24 cellular contexts compared by ENCODE assay signal in genomic region chr2:168571061-168571460, GRCh38.
DNase-seq lines count a peak whose midpoint lies in the region; ATAC-seq and TF ChIP-seq lines count a peak whose summit lies in the region.
"Had no signal": no experiment of that assay in that cellular context is flagged by ENCODE, and none has a peak within 500 bp of the region (broad histone marks: within the 10 kb centered on the region; RNA-seq: fewer than 3 reads in every experiment).

No MANE protein-coding gene starts in this region.

- H2BK12ac ChIP-seq in mesenchymal stem cell (ENCODE audit: low read length in 2 of 2), result no peak overlapping the region

- H3K23ac ChIP-seq in IMR-90 (ENCODE audit: low read depth, low read length), result no peak overlapping the region
- no peak overlapping the region for H3K23ac ChIP-seq in mesenchymal stem cell (ENCODE audit: low read length in 2 of 2)

- H3K4me3 ChIP-seq in IMR-90 (ENCODE audit: insufficient read depth, low read depth, low read length) (no peak overlapping the region), RWPE2 (ENCODE audit: severe bottlenecking) (no peak overlapping the region), mesenchymal stem cell (ENCODE audit: insufficient read depth in 1 of 2, low read depth in 1 of 2, low read length in 2 of 2) (no peak overlapping the region)
- H3K4me3 ChIP-seq: K562, pancreas, stomach, transverse colon had no signal

- H3K27me3 ChIP-seq in IMR-90 (ENCODE audit: control insufficient read depth, insufficient read depth, low read length), result no peaks in the 10 kb centered on the region
- H3K27me3 ChIP-seq in RWPE2 (ENCODE audit: insufficient read depth, poor library complexity, severe bottlenecking), result no peaks in the 10 kb centered on the region
- no peaks in the 10 kb centered on the region for H3K27me3 ChIP-seq in mesenchymal stem cell (ENCODE audit: control insufficient read depth in 1 of 2, insufficient read depth in 1 of 2, low read length in 2 of 2)
- H3K27me3 ChIP-seq: pancreas, stomach, transverse colon had no signal

- H2BK15ac ChIP-seq in IMR-90 (ENCODE audit: low read depth, low read length), result no peak overlapping the region
- H2BK15ac ChIP-seq in mesenchymal stem cell (ENCODE audit: low read depth, poor library complexity, severe bottlenecking), result no peak overlapping the region

- CTCF ChIA-PET in IMR-90 (lab: Yijun Ruan, JAX), result no interaction called here

- H4K8ac ChIP-seq in IMR-90 (ENCODE audit: low read depth in 2 of 2, low read length in 2 of 2), result no peak overlapping the region
- H4K8ac ChIP-seq in mesenchymal stem cell (ENCODE audit: low read length), result no peak overlapping the region

- no peaks in the 10 kb centered on the region for H4K20me1 ChIP-seq in IMR-90 (ENCODE audit: insufficient read depth, low read length)

- H3K36me3 ChIP-seq in IMR-90 (ENCODE audit: control insufficient read depth, insufficient read depth, low read length) (no peaks in the 10 kb centered on the region), RWPE2 (ENCODE audit: low read depth) (no peaks in the 10 kb centered on the region), mesenchymal stem cell (ENCODE audit: control insufficient read depth in 1 of 2, insufficient read depth in 2 of 2, low read depth in 1 of 2, low read length in 2 of 2) (no peaks in the 10 kb centered on the region)
- H3K36me3 ChIP-seq: pancreas, stomach, transverse colon had no signal

- POLR2A ChIA-PET in IMR-90 (lab: Charles Lee; ENCODE audit: unreplicated experiment), result no interaction called here

- H2AFZ ChIP-seq in IMR-90 (replicated peaks; ENCODE audit: low read length, poor library complexity) (no peak overlapping the region), mesenchymal stem cell (ENCODE audit: low read depth, low read length) (no peak overlapping the region)

- H3K14ac ChIP-seq in IMR-90 (replicated peaks; ENCODE audit: low read depth, low read length), result no peak overlapping the region
- no peak overlapping the region for H3K14ac ChIP-seq in mesenchymal stem cell (ENCODE audit: low read length in 2 of 2)

- DNase-seq in IMR-90, result peak; percentile 3
- no peak for DNase-seq in RWPE2 (ENCODE audit: low spot score)
- DNase-seq in dermis blood vessel endothelial cell, result peak; percentile 37
- peak; percentile 11 for DNase-seq in mesenchymal stem cell
- no peak for DNase-seq in NCI-H1417 (lab: John Stamatoyannopoulos, UW)
- DNase-seq in NCI-H774 (lab: John Stamatoyannopoulos, UW), result no peak
- DNase-seq in HT-29 (ENCODE audit: low spot score), result no peak
- DNase-seq: activated CD8-positive, alpha-beta T cell treated with anti-CD3 and anti-CD28 coated beads for 36 hours; DMS79 treated with DMSO at 0.1 percent for 48 hours; effector CD8-positive, alpha-beta T cell; head of caudate nucleus; left colon; naive thymus-derived CD8-positive, alpha-beta T cell; NCI-H748 treated with DMSO at 0.1 percent for 48 hours; pancreas; right cardiac atrium; stimulated activated CD4-positive, alpha-beta T cell treated with anti-CD3 and anti-CD28 coated beads, Interleukin-12 subunit alpha, Interleukin-12 subunit beta, amount 100 ng/mL, for 4 hours; stimulated activated CD4-positive, alpha-beta T cell treated with anti-CD3 and anti-CD28 coated beads, Interleukin-4, amount 100 ng/mL, for 4 hours; stomach; transverse colon had no signal

- no peak overlapping the region for H2BK20ac ChIP-seq in IMR-90 (ENCODE audit: low read depth, low read length)

- H3K9me1 ChIP-seq in IMR-90 (ENCODE audit: insufficient read depth, low read length), result no peaks in the 10 kb centered on the region; the same call in 1 of the 2 replicates

- TF ChIP-seq RAD21 in IMR-90 (IDR thresholded peaks at IDR 0.05; ENCODE audit: low read length), result no peak

- in situ Hi-C loops in IMR-90 (cut with MboI; ENCODE audit: low sequenced_read_pairs), result no loop called here

- H3K56ac ChIP-seq in IMR-90 (ENCODE audit: extremely low read depth, insufficient read depth, low read length), result no peak overlapping the region

- no peak overlapping the region for H4K5ac ChIP-seq in IMR-90 (ENCODE audit: low read depth, low read length)

- TF ChIP-seq POLR2A in IMR-90 (IDR thresholded peaks at IDR 0.05; ENCODE audit: low read depth, low read length), result no peak

- no peak overlapping the region for H3K18ac ChIP-seq in IMR-90 (ENCODE audit: low read depth, low read length)
- H3K18ac ChIP-seq in mesenchymal stem cell (ENCODE audit: low read depth in 1 of 2, low read length in 2 of 2), result no peak overlapping the region

- H2AK5ac ChIP-seq in IMR-90 (ENCODE audit: low read depth, low read length) (no peak overlapping the region), mesenchymal stem cell (ENCODE audit: low read length, severe bottlenecking) (no peak overlapping the region)

- intact Hi-C loops in IMR-90 (cut with micrococcal nuclease), result no loop called here

- ATAC-seq in IMR-90 (ENCODE audit: low read depth), result no peak
- ATAC-seq in RWPE2 (ENCODE audit: low read depth), result peak; percentile 86
- ATAC-seq in GM18909 (IDR thresholded peaks at IDR 0.05; ENCODE audit: poor library complexity, unreplicated experiment), result no peak
- ATAC-seq: activated CD4-positive, CD25-positive, alpha-beta regulatory T cell treated with anti-CD3 and anti-CD28 coated beads, Interleukin-2, amount 50 U/mL, for 24 hours; activated CD8-positive, alpha-beta T cell treated with anti-CD3 and anti-CD28 coated beads for 36 hours; HCT116; K562; left colon; naive thymus-derived CD8-positive, alpha-beta T cell; pancreas had no signal

- H4K91ac ChIP-seq in IMR-90 (ENCODE audit: insufficient read depth, low read depth, low read length) (no peak overlapping the region), mesenchymal stem cell (ENCODE audit: low read length) (no peak overlapping the region)

- H3K79me1 ChIP-seq in IMR-90 (ENCODE audit: low read depth in 1 of 2, low read length in 2 of 2), result no peaks in the 10 kb centered on the region
- H3K79me1 ChIP-seq in mesenchymal stem cell (replicated peaks; ENCODE audit: low read length, poor library complexity, severe bottlenecking), result peaks cover 10% of the 10 kb centered on the region

- H3K4me1 ChIP-seq in IMR-90 (ENCODE audit: control insufficient read depth, insufficient read depth, low read length) (no peaks in the 10 kb centered on the region), RWPE2 (ENCODE audit: insufficient read depth, poor library complexity, severe bottlenecking) (peaks cover 30% of the 10 kb centered on the region), mesenchymal stem cell (ENCODE audit: control insufficient read depth, insufficient read depth, low read depth, low read length) (no peaks in the 10 kb centered on the region)
- H3K4me1 ChIP-seq: pancreas had no signal

- H3K4ac ChIP-seq in IMR-90 (ENCODE audit: low read depth, low read length) (no peak overlapping the region), mesenchymal stem cell (ENCODE audit: low read depth in 1 of 2, low read length in 2 of 2) (no peak overlapping the region)

- H3K27ac ChIP-seq in IMR-90 (ENCODE audit: insufficient read depth, low read length), result no peak overlapping the region
- H3K27ac ChIP-seq in RWPE2 (ENCODE audit: poor library complexity, severe bottlenecking), result peak overlapping the region; percentile 56
- no peak overlapping the region for H3K27ac ChIP-seq in mesenchymal stem cell (ENCODE audit: low read length, poor library complexity, severe bottlenecking)
- H3K27ac ChIP-seq: pancreas, transverse colon had no signal

- H2BK5ac ChIP-seq in IMR-90 (ENCODE audit: low read depth, low read length, poor library complexity, severe bottlenecking) (no peak overlapping the region), mesenchymal stem cell (ENCODE audit: low read depth, low read length, poor library complexity, severe bottlenecking) (no peak overlapping the region)

- H3K9ac ChIP-seq in IMR-90 (ENCODE audit: low read depth, low read length) (no peak overlapping the region), mesenchymal stem cell (ENCODE audit: low read length) (no peak overlapping the region)

- BruUV-seq in IMR-90 (replicated peaks; lab: Mats Ljungman, UMichigan), result no TSS peak

- H3K4me2 ChIP-seq in IMR-90 (ENCODE audit: low read depth, low read length) (no peak overlapping the region), mesenchymal stem cell (ENCODE audit: low read length, poor library complexity, severe bottlenecking) (no peak overlapping the region)

- no peak overlapping the region for H2AK9ac ChIP-seq in IMR-90 (replicated peaks; ENCODE audit: low read depth, low read length, poor library complexity)

- H3K9me3 ChIP-seq in IMR-90 (ENCODE audit: control insufficient read depth, insufficient read depth, low read length) (no peaks in the 10 kb centered on the region), RWPE2 (ENCODE audit: severe bottlenecking) (no peaks in the 10 kb centered on the region), mesenchymal stem cell (ENCODE audit: control insufficient read depth, low read length) (no peaks in the 10 kb centered on the region)
- H3K9me3 ChIP-seq: pancreas, stomach, transverse colon had no signal

- H2BK120ac ChIP-seq in IMR-90 (ENCODE audit: low read depth, low read length), result no peak overlapping the region
- H2BK120ac ChIP-seq in mesenchymal stem cell (ENCODE audit: low read depth, low read length), result no peak overlapping the region

- no peak for TF ChIP-seq CTCF in IMR-90 (conservative IDR thresholded peaks at IDR 0.05; ENCODE audit: low read depth, low read length)
- TF ChIP-seq CTCF in RWPE2 (IDR thresholded peaks at IDR 0.05; ENCODE audit: poor library complexity, severe bottlenecking), result no peak

- dilution Hi-C loops in IMR-90 (cut with HindIII; ENCODE audit: low sequenced_read_pairs, unreplicated experiment), result no loop called here

- WGBS in IMR-90 (ENCODE audit: extremely low coverage in 2 of 2, insufficient read length in 1 of 2), 2 experiments, result no CpG with 5 or more reads among the region's 5 CpGs
- WGBS in mesenchymal stem cell, result 96% methylated on average over 4 of the region's 5 CpGs

TF ChIP-seq in IMR-90, 13 proteins besides CTCF, POLR2A, EP300 and RAD21:
- TF ChIP-seq RCOR1 (IDR thresholded peaks at IDR 0.05; ENCODE audit: insufficient replicate concordance, low read length), result no peak
- TF ChIP-seq RFX5 (IDR thresholded peaks at IDR 0.05; ENCODE audit: low read depth, low read length), result no peak
- TF ChIP-seq MXI1 (IDR thresholded peaks at IDR 0.05; ENCODE audit: borderline replicate concordance, low read depth, low read length), result no peak

Comparison
In these comparisons a context has a peak if more than half of its experiments do, and no peak if none do; other contexts are left out.
1. DNase-seq: peak in IMR-90 (single experiment), dermis blood vessel endothelial cell (single experiment) and mesenchymal stem cell (single experiment); none in RWPE2 (single experiment), NCI-H1417 (0 of 3), NCI-H774 (single experiment) and HT-29 (single experiment).